Comparison of ENCODE assay signal across 37 cellular contexts in genomic region chr6:151783692-151784091, GRCh38. TPM values are rescaled to one million over a fixed set of nuclear protein-coding genes. Genes with fewer than 3 reads are reported as not detected.
"Had no signal": no experiment of that assay in that cellular context is flagged by ENCODE, and none has a peak within 500 bp of the region (broad histone marks: within the 10 kb centered on the region; RNA-seq: fewer than 3 reads in every experiment).

No MANE protein-coding gene starts in this region.

- H3K27ac ChIP-seq: ascending aorta, cardiac muscle cell, colonic mucosa, VCaP had no signal

- H3K4me3 ChIP-seq: ascending aorta, cardiac muscle cell, colonic mucosa had no signal

- H3K27ac Mint-ChIP-seq: activated B cell treated with CpG ODN at 0.5 μM for 24 hours; activated CD4-positive, alpha-beta memory T cell treated with anti-CD3 and anti-CD28 coated beads, Interleukin-2, amount 10 ng/mL, durations not matched to agents 7 days and 5 days; activated CD4-positive, alpha-beta T cell treated with anti-CD3 and anti-CD28 coated beads, Interleukin-2, amount 10 ng/mL, durations not matched to agents 7 days and 5 days; activated CD8-positive, alpha-beta memory T cell treated with anti-CD3 and anti-CD28 coated beads, Interleukin-2, amount 10 ng/mL, durations not matched to agents 7 days and 5 days; activated CD8-positive, alpha-beta T cell treated with anti-CD3 and anti-CD28 coated beads, Interleukin-2, amount 10 ng/mL, durations not matched to agents 7 days and 5 days; activated naive CD4-positive, alpha-beta T cell treated with anti-CD3 and anti-CD28 coated beads, Interleukin-2, amount 50 U/mL, for 72 hours; activated naive CD8-positive, alpha-beta T cell treated with anti-CD3 and anti-CD28 coated beads, Interleukin-2, amount 10 ng/mL, durations not matched to agents 7 days and 5 days; activated naive CD8-positive, alpha-beta T cell treated with anti-CD3 and anti-CD28 coated beads, Interleukin-2, amount 50 U/mL, for 24 hours; activated T-cell treated with anti-CD3 and anti-CD28 coated beads, Interleukin-2, amount 50 U/mL, for 24 hours; activated T-helper 2 cell treated with anti-CD3 and anti-CD28 coated beads, Interferon-gamma antibody, Interleukin-2, Interleukin-4, amounts not matched to agents 10 μg/mL and 5 μg/mL and 100 μg/mL, durations not matched to agents 14 hours and 24 hours and 36 hours; brain; T-helper 1 cell treated with Interleukin-12 subunit alpha and Interleukin-12 subunit beta and Interleukin-4 antibody, amounts not matched to agents 30 μg/mL and 1 μg/mL, for 36 hours; T-helper 2 cell treated with Interferon-gamma antibody and Interleukin-4, amounts not matched to agents 5 μg/mL and 100 μg/mL, for 36 hours had no signal

- H3K27me3 Mint-ChIP-seq: activated B cell treated with CpG ODN at 0.5 μM for 24 hours; activated CD4-positive, alpha-beta memory T cell treated with anti-CD3 and anti-CD28 coated beads, Interleukin-2, amount 10 ng/mL, durations not matched to agents 7 days and 5 days had no signal

- FAIRE-seq: bronchial epithelial cell, TTC549 had no signal

- H3K9me3 ChIP-seq: colonic mucosa had no signal

- H3K36me3 Mint-ChIP-seq: activated CD8-positive, alpha-beta memory T cell treated with anti-CD3 and anti-CD28 coated beads, Interleukin-2, amount 10 ng/mL, durations not matched to agents 7 days and 5 days; activated naive CD8-positive, alpha-beta T cell treated with anti-CD3 and anti-CD28 coated beads, Interleukin-2, amount 10 ng/mL, durations not matched to agents 7 days and 5 days; brain had no signal

- H3K9me3 Mint-ChIP-seq: activated naive CD8-positive, alpha-beta T cell treated with anti-CD3 and anti-CD28 coated beads, Interleukin-2, amount 10 ng/mL, durations not matched to agents 7 days and 5 days; activated T-helper 2 cell treated with anti-CD3 and anti-CD28 coated beads, Interferon-gamma antibody, Interleukin-2, Interleukin-4, amounts not matched to agents 10 μg/mL and 5 μg/mL and 100 μg/mL, durations not matched to agents 14 hours and 24 hours and 36 hours; central memory CD8-positive, alpha-beta T cell; T-helper 2 cell treated with Interferon-gamma antibody and Interleukin-4, amounts not matched to agents 5 μg/mL and 100 μg/mL, for 36 hours had no signal

- H3K4me1 ChIP-seq: ascending aorta, colonic mucosa had no signal

- H3K36me3 ChIP-seq: ascending aorta, cardiac muscle cell, colonic mucosa had no signal

- H3K27me3 ChIP-seq: ascending aorta, cardiac muscle cell, colonic mucosa had no signal

- H3K4me3 Mint-ChIP-seq: activated B cell treated with CpG ODN at 0.5 μM for 24 hours; activated CD4-positive, alpha-beta memory T cell treated with anti-CD3 and anti-CD28 coated beads, Interleukin-2, amount 10 ng/mL, durations not matched to agents 7 days and 5 days; activated CD4-positive, alpha-beta T cell treated with anti-CD3 and anti-CD28 coated beads, Interleukin-2, amount 10 ng/mL, durations not matched to agents 7 days and 5 days; activated CD8-positive, alpha-beta memory T cell treated with anti-CD3 and anti-CD28 coated beads, Interleukin-2, amount 10 ng/mL, durations not matched to agents 7 days and 5 days; activated CD8-positive, alpha-beta T cell treated with anti-CD3 and anti-CD28 coated beads, Interleukin-2, amount 10 ng/mL, durations not matched to agents 7 days and 5 days; activated naive CD8-positive, alpha-beta T cell treated with anti-CD3 and anti-CD28 coated beads, Interleukin-2, amount 10 ng/mL, durations not matched to agents 7 days and 5 days; activated naive CD8-positive, alpha-beta T cell treated with anti-CD3 and anti-CD28 coated beads, Interleukin-2, amount 50 U/mL, for 24 hours; activated T-cell treated with anti-CD3 and anti-CD28 coated beads, Interleukin-2, amount 50 U/mL, for 24 hours; brain; central memory CD8-positive, alpha-beta T cell; T-helper 1 cell treated with Interleukin-12 subunit alpha and Interleukin-12 subunit beta and Interleukin-4 antibody, amounts not matched to agents 30 μg/mL and 1 μg/mL, for 36 hours; T-helper 2 cell treated with Interferon-gamma antibody and Interleukin-4, amounts not matched to agents 5 μg/mL and 100 μg/mL, for 36 hours had no signal

- DNase-seq: activated B cell treated with CpG ODN at 0.5 μM for 24 hours; activated CD4-positive, alpha-beta memory T cell treated with anti-CD3 and anti-CD28 coated beads, Interleukin-2, amount 10 ng/mL, durations not matched to agents 7 days and 5 days; activated CD4-positive, alpha-beta T cell treated with anti-CD3 and anti-CD28 coated beads for 4 hours; activated CD4-positive, alpha-beta T cell treated with anti-CD3 and anti-CD28 coated beads, Interleukin-2, amount 10 ng/mL, durations not matched to agents 7 days and 5 days; activated CD4-positive, alpha-beta T cell treated with anti-CD3 and anti-CD28 coated beads, Interleukin-2, amount 50 U/mL, for 48 hours; activated CD4-positive, CD25-positive, alpha-beta regulatory T cell treated with anti-CD3 and anti-CD28 coated beads, Interleukin-2, amount 50 U/mL, for 72 hours; activated CD8-positive, alpha-beta memory T cell treated with anti-CD3 and anti-CD28 coated beads for 24 hours; activated CD8-positive, alpha-beta memory T cell treated with anti-CD3 and anti-CD28 coated beads, Interleukin-2, amount 10 ng/mL, durations not matched to agents 7 days and 5 days; activated CD8-positive, alpha-beta memory T cell treated with anti-CD3 and anti-CD28 coated beads, Interleukin-2, amount 50 U/mL, for 48 hours; activated CD8-positive, alpha-beta T cell treated with anti-CD3 and anti-CD28 coated beads, Interleukin-2, amount 10 ng/mL, durations not matched to agents 7 days and 5 days; activated effector memory CD4-positive, alpha-beta T cell treated with Interleukin-2 at 50 U/mL for 16 hours; activated gamma-delta T cell; activated naive CD4-positive, alpha-beta T cell treated with anti-CD3 and anti-CD28 coated beads, Interleukin-2, amount 50 U/mL, for 16 hours; activated naive CD4-positive, alpha-beta T cell treated with Interleukin-2 at 50 U/mL for 16 hours; activated naive CD8-positive, alpha-beta T cell treated with anti-CD3 and anti-CD28 coated beads, Interleukin-2, amount 10 ng/mL, durations not matched to agents 7 days and 5 days; activated naive CD8-positive, alpha-beta T cell treated with anti-CD3 and anti-CD28 coated beads, Interleukin-2, amount 50 U/mL, for 24 hours; activated T-cell treated with anti-CD3 and anti-CD28 coated beads, Interleukin-2, amount 50 U/mL, for 24 hours; activated T-cell treated with anti-CD3 and anti-CD28 coated beads, Interleukin-2, amount 50 U/mL, for 48 hours; amygdala; anterior cingulate cortex; caudate nucleus; cerebellar nuclear complex; colonic mucosa; T-helper 2 cell; T-helper 9 cell had no signal

- ATAC-seq: activated CD8-positive, alpha-beta memory T cell treated with anti-CD3 and anti-CD28 coated beads, Interleukin-2, amount 10 ng/mL, durations not matched to agents 7 days and 5 days; activated CD8-positive, alpha-beta T cell treated with anti-CD3 and anti-CD28 coated beads, Interleukin-2, amount 10 ng/mL, durations not matched to agents 7 days and 5 days; activated naive CD4-positive, alpha-beta T cell treated with anti-CD3 and anti-CD28 coated beads, Interleukin-2, amount 50 U/mL, for 72 hours; activated naive CD8-positive, alpha-beta T cell treated with anti-CD3 and anti-CD28 coated beads, Interleukin-2, amount 50 U/mL, for 24 hours had no signal

- H3K4me1 Mint-ChIP-seq: activated B cell treated with CpG ODN at 0.5 μM for 24 hours; activated CD4-positive, alpha-beta memory T cell treated with anti-CD3 and anti-CD28 coated beads, Interleukin-2, amount 10 ng/mL, durations not matched to agents 7 days and 5 days; activated CD4-positive, alpha-beta T cell treated with anti-CD3 and anti-CD28 coated beads, Interleukin-2, amount 10 ng/mL, durations not matched to agents 7 days and 5 days; activated CD8-positive, alpha-beta memory T cell treated with anti-CD3 and anti-CD28 coated beads, Interleukin-2, amount 10 ng/mL, durations not matched to agents 7 days and 5 days; activated naive CD8-positive, alpha-beta T cell treated with anti-CD3 and anti-CD28 coated beads, Interleukin-2, amount 10 ng/mL, durations not matched to agents 7 days and 5 days; activated naive CD8-positive, alpha-beta T cell treated with anti-CD3 and anti-CD28 coated beads, Interleukin-2, amount 50 U/mL, for 24 hours; brain; central memory CD8-positive, alpha-beta T cell had no signal

RNA-seq across cellular contexts. Expression of gene ESR1, which starts 23.8 kb away (rescaled TPM):
- total RNA-seq: activated T-helper 2 cell treated with anti-CD3 and anti-CD28 coated beads, Interferon-gamma antibody, Interleukin-2, Interleukin-4, amounts not matched to agents 10 μg/mL and 5 μg/mL and 100 μg/mL, durations not matched to agents 14 hours and 24 hours and 36 hours; chondrocyte had no signal
